ENCODE assay signal across 11 cellular contexts in the genomic region with DNA sequence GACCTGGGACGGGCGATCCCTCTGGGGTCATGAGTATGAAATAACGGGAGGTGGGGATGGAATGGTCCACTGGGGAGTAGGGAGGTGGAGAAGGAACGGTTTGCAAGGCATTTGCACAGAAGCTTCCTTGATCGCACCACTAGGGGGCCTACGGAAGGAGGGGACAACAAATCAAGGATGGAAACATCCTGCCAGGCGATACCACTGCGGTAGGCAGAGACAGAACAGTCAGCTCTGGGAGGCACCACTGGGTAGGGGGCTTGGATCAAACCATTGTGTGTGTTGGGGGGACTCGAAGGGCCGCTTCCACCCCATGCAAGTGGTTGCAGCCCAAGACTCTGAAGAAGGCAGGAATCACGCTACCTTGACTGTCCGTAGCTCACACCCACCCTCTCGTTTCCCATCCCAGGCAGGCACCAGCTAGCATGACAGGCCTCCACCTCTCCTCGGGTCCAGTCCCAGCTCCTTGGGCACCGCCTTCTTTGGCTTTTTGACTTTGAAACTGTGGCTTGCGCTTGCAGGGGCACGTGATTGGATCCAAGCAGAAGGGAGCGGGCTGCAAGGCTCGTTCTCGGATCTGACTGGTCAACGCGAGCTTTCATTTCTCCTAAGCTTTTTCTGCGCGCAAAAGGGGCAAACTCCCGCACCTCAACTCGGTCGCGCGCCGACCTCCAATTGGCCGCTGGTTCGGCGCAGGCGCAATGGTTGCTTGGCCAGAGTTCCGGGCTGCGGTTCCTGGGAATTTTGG. TPM values are rescaled to one million over a fixed set of nuclear protein-coding genes. Genes with fewer than 3 reads are reported as not detected.
DNase-seq lines count a peak whose midpoint lies in the region; ATAC-seq and TF ChIP-seq lines count a peak whose summit lies in the region.
"Had no signal": no experiment of that assay in that cellular context is flagged by ENCODE, and none has a peak within 500 bp of the region (broad histone marks: within the 10 kb centered on the region; RNA-seq: fewer than 3 reads in every experiment).

No MANE protein-coding gene starts in this region.

- CTCF ChIA-PET in SK-N-SH (lab: Yijun Ruan, JAX) (interaction anchor here (0.8 to 1.2 kb wide), 4 partner anchors 10 to 212 kb away, joined by 3 to 5 read pairs (median 4); no protein-coding TSS in a partner anchor), OCI-LY7 (lab: Charles Lee; ENCODE audit: unreplicated experiment) (no interaction called here)

- no peaks in the 10 kb centered on the region for H3K4me1 ChIP-seq in SK-N-SH (ENCODE audit: control insufficient read depth in 1 of 2, insufficient read depth in 2 of 2, low read depth in 1 of 2, low read length in 1 of 2)
- H3K4me1 ChIP-seq in OCI-LY7 (ENCODE audit: insufficient read depth, low read length, poor library complexity, severe bottlenecking): no peaks in the 10 kb centered on the region
- H3K4me1 ChIP-seq: BLaER1 had no signal

- ATAC-seq in SK-N-SH treated with all-trans-retinoic acid at 6 μM for 48 hours (no peak), HG03354 (IDR thresholded peaks at IDR 0.05; ENCODE audit: poor library complexity, severe bottlenecking, unreplicated experiment) (no peak)

- no TSS peak for BruUV-seq in OCI-LY7 (replicated peaks; lab: Mats Ljungman, UMichigan)

- TF ChIP-seq CTCF in SK-N-SH (IDR thresholded peaks at IDR 0.05): peak; percentile 35
- TF ChIP-seq CTCF in OCI-LY7 (conservative IDR thresholded peaks at IDR 0.05; ENCODE audit: low read length): 0 out of 2 replicates have a peak, but pooled peaks have one; percentile 31

- H3K4me2 ChIP-seq in SK-N-SH (no peak overlapping the region), OCI-LY7 (ENCODE audit: low read length) (no peak overlapping the region)
- H3K4me2 ChIP-seq: BLaER1 had no signal

- peak; percentile 52 for DNase-seq in SK-N-SH
- DNase-seq in OCI-LY7 (ENCODE audit: low spot score): no peak
- peak; percentile 28 for DNase-seq in dermis blood vessel endothelial cell
- DNase-seq in stimulated activated CD8-positive, alpha-beta memory T cell treated with anti-CD3 and anti-CD28 coated beads, Interleukin-4, amount 100 ng/mL, for 48 hours: peak; percentile 31
- DNase-seq in MV-4-11 (lab: John Stamatoyannopoulos, UW): no peak
- no peak for DNase-seq in kidney glomerular epithelial cell (lab: John Stamatoyannopoulos, UW)

- no peaks in the 10 kb centered on the region for H3K36me3 ChIP-seq in SK-N-SH (replicated peaks in 1 of 2; ENCODE audit: control insufficient read depth in 1 of 2, insufficient read depth in 2 of 2, low read length in 1 of 2)
- no peaks in the 10 kb centered on the region for H3K36me3 ChIP-seq in OCI-LY7 (ENCODE audit: insufficient read depth, low read length)
- H3K36me3 ChIP-seq: BLaER1, neutrophil had no signal

- intact Hi-C loops in OCI-LY7 (cut with micrococcal nuclease; ENCODE audit: unreplicated experiment): no loop called here

- 0 out of 2 replicates have a peak, but pooled peaks have one; percentile 10 for TF ChIP-seq RAD21 in SK-N-SH (IDR thresholded peaks at IDR 0.05; ENCODE audit: low read length)

- H3K27ac ChIP-seq in SK-N-SH (ENCODE audit: low read depth in 2 of 2, low read length in 1 of 2): no peak overlapping the region
- H3K27ac ChIP-seq in OCI-LY7 (ENCODE audit: low read depth, low read length, poor library complexity, severe bottlenecking): no peak overlapping the region
- H3K27ac ChIP-seq: BLaER1, neutrophil had no signal

- H3K79me2 ChIP-seq in SK-N-SH (ENCODE audit: insufficient read depth) (no peaks in the 10 kb centered on the region), OCI-LY7 (ENCODE audit: insufficient read depth, low read depth, low read length) (no peaks in the 10 kb centered on the region)

- TF ChIP-seq EP300 in SK-N-SH (IDR thresholded peaks at IDR 0.05; ENCODE audit: borderline replicate concordance in 1 of 2, low read depth in 1 of 2, low read length in 1 of 2): no peak

- H4K20me1 ChIP-seq in SK-N-SH (ENCODE audit: insufficient read depth) (no peaks in the 10 kb centered on the region), OCI-LY7 (ENCODE audit: insufficient read depth, low read length) (no peaks in the 10 kb centered on the region)
- H4K20me1 ChIP-seq: BLaER1 had no signal

- 54% methylated on average over 34 of the region's 36 CpGs for WGBS in SK-N-SH (ENCODE audit: low lambda C conversion rate)

- no peaks in the 10 kb centered on the region for H3K9me2 ChIP-seq in SK-N-SH
- H3K9me2 ChIP-seq in OCI-LY7 (ENCODE audit: insufficient read depth, low read length): no peaks in the 10 kb centered on the region

- H3K9me3 ChIP-seq in SK-N-SH: no peaks in the 10 kb centered on the region
- no peaks in the 10 kb centered on the region for H3K9me3 ChIP-seq in OCI-LY7 (ENCODE audit: low read length)
- H3K9me3 ChIP-seq: neutrophil had no signal

- H3K9ac ChIP-seq in SK-N-SH: no peak overlapping the region
- H3K9ac ChIP-seq: BLaER1 had no signal

- no peak overlapping the region for H2AFZ ChIP-seq in SK-N-SH (ENCODE audit: low read depth)
- no peak overlapping the region for H2AFZ ChIP-seq in OCI-LY7 (ENCODE audit: low read length)

- POLR2A ChIA-PET in SK-N-SH (lab: Yijun Ruan, JAX) (no interaction called here), OCI-LY7 (lab: Charles Lee) (no interaction called here)

- H3K27me3 ChIP-seq in SK-N-SH (ENCODE audit: insufficient read depth): no peaks in the 10 kb centered on the region
- H3K27me3 ChIP-seq: neutrophil had no signal

- H3K4me3 ChIP-seq in SK-N-SH (ENCODE audit: low read depth in 2 of 2, low read length in 1 of 2) (no peak overlapping the region), OCI-LY7 (ENCODE audit: low read depth, low read length, poor library complexity, severe bottlenecking) (no peak overlapping the region)
- H3K4me3 ChIP-seq: BLaER1 had no signal

- no peaks in the 10 kb centered on the region for H3F3A ChIP-seq in SK-N-SH (replicated peaks; ENCODE audit: insufficient read depth)

TF ChIP-seq in SK-N-SH, 30 proteins besides CTCF, POLR2A, EP300 and RAD21 (continues in another document):
- TF ChIP-seq JUND (IDR thresholded peaks at IDR 0.05): no peak
- no peak for TF ChIP-seq TAF1 (IDR thresholded peaks at IDR 0.05; ENCODE audit: borderline replicate concordance, low read depth, low read length)
- TF ChIP-seq, protein P1, sequence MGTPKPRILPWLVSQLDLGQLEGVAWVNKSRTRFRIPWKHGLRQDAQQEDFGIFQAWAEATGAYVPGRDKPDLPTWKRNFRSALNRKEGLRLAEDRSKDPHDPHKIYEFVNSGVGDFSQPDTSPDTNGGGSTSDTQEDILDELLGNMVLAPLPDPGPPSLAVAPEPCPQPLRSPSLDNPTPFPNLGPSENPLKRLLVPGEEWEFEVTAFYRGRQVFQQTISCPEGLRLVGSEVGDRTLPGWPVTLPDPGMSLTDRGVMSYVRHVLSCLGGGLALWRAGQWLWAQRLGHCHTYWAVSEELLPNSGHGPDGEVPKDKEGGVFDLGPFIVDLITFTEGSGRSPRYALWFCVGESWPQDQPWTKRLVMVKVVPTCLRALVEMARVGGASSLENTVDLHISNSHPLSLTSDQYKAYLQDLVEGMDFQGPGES (IDR thresholded peaks at IDR 0.05; ENCODE audit: low read depth, low read length): no peak
- TF ChIP-seq FOXJ3 (CRISPR knock-in tag; IDR thresholded peaks at IDR 0.05): no peak
- no peak for TF ChIP-seq MXI1 (IDR thresholded peaks at IDR 0.05; ENCODE audit: low read depth, low read length)
- TF ChIP-seq YY1 (IDR thresholded peaks at IDR 0.05; ENCODE audit: low read depth): no peak

TF ChIP-seq in SK-N-SH treated with all-trans-retinoic acid at 6 μM for 48 hours, 23 proteins besides CTCF, POLR2A, EP300 and RAD21 (continues in another document):
- TF ChIP-seq ISL1 (CRISPR knock-in tag; IDR thresholded peaks at IDR 0.05): no peak
- no peak for TF ChIP-seq TOX (CRISPR knock-in tag; IDR thresholded peaks at IDR 0.05; ENCODE audit: borderline replicate concordance)

RNA-seq across cellular contexts. Expression of a gene that starts 28.4 kb away (rescaled TPM):
- polyA plus RNA-seq in SK-N-SH (2012; rRNA removed): not detected in 2 replicates
- not detected in 2 replicates for polyA plus RNA-seq in SK-N-SH (2012; cell fraction: cytosol; rRNA removed)
- polyA plus RNA-seq in SK-N-SH (2012; cell fraction: nucleus; rRNA removed): not detected in 2 replicates
- total RNA-seq in OCI-LY7 (2014; rRNA removed; shearing (Covaris generic)): not detected in 2 replicates
- not detected in 2 replicates for total RNA-seq in OCI-LY7 (2022)
- not detected in 2 replicates for total RNA-seq in dermis blood vessel endothelial cell
- total RNA-seq: LHCN-M2 had no signal

RNA-seq across cellular contexts. Expression of a gene that starts 37.9 kb away (rescaled TPM):
- not detected in 2 replicates for polyA plus RNA-seq in SK-N-SH (2012; rRNA removed)
- polyA plus RNA-seq in SK-N-SH (2012; cell fraction: cytosol; rRNA removed): 0.08 TPM in 1 of 2 replicates, not detected in the other
- polyA plus RNA-seq in SK-N-SH (2012; cell fraction: nucleus; rRNA removed): not detected in 2 replicates
- not detected in 2 replicates for total RNA-seq in OCI-LY7 (2014; rRNA removed; shearing (Covaris generic))
- total RNA-seq in OCI-LY7 (2022): not detected in 2 replicates
- not detected in 2 replicates for total RNA-seq in dermis blood vessel endothelial cell
- total RNA-seq: LHCN-M2 had no signal

RNA-seq across cellular contexts. Expression of a gene that starts 47.5 kb away (rescaled TPM):
- not detected in 2 replicates for polyA plus RNA-seq in SK-N-SH (2012; rRNA removed)
- polyA plus RNA-seq in SK-N-SH (2012; cell fraction: cytosol; rRNA removed): not detected in 2 replicates
- not detected in 2 replicates for polyA plus RNA-seq in SK-N-SH (2012; cell fraction: nucleus; rRNA removed)
- not detected in 2 replicates for total RNA-seq in OCI-LY7 (2014; rRNA removed; shearing (Covaris generic))
- total RNA-seq in OCI-LY7 (2022) (not detected in 2 replicates), dermis blood vessel endothelial cell (not detected in 2 replicates)
- total RNA-seq: LHCN-M2 had no signal

RNA-seq across cellular contexts. Expression of a gene that starts 57.0 kb away (rescaled TPM):
- polyA plus RNA-seq in SK-N-SH (2012; rRNA removed): not detected in 2 replicates
- polyA plus RNA-seq in SK-N-SH (2012; cell fraction: cytosol; rRNA removed): not detected in 2 replicates
- not detected in 2 replicates for polyA plus RNA-seq in SK-N-SH (2012; cell fraction: nucleus; rRNA removed)
- total RNA-seq in OCI-LY7 (2014; rRNA removed; shearing (Covaris generic)): not detected in 2 replicates
- total RNA-seq in OCI-LY7 (2022) (not detected in 2 replicates), dermis blood vessel endothelial cell (not detected in 2 replicates)
- total RNA-seq: LHCN-M2 had no signal

Comparison
In these comparisons a context has a peak if more than half of its experiments do, and no peak if none do; other contexts are left out.
1. DNase-seq: peak in SK-N-SH (single experiment), dermis blood vessel endothelial cell (single experiment) and stimulated activated CD8-positive, alpha-beta memory T cell treated with anti-CD3 and anti-CD28 coated beads, Interleukin-4, amount 100 ng/mL, for 48 hours (single experiment); none in OCI-LY7 (single experiment), MV-4-11 (single experiment) and kidney glomerular epithelial cell (single experiment).